8 cellular contexts compared by ENCODE assay signal in the genomic region with DNA sequence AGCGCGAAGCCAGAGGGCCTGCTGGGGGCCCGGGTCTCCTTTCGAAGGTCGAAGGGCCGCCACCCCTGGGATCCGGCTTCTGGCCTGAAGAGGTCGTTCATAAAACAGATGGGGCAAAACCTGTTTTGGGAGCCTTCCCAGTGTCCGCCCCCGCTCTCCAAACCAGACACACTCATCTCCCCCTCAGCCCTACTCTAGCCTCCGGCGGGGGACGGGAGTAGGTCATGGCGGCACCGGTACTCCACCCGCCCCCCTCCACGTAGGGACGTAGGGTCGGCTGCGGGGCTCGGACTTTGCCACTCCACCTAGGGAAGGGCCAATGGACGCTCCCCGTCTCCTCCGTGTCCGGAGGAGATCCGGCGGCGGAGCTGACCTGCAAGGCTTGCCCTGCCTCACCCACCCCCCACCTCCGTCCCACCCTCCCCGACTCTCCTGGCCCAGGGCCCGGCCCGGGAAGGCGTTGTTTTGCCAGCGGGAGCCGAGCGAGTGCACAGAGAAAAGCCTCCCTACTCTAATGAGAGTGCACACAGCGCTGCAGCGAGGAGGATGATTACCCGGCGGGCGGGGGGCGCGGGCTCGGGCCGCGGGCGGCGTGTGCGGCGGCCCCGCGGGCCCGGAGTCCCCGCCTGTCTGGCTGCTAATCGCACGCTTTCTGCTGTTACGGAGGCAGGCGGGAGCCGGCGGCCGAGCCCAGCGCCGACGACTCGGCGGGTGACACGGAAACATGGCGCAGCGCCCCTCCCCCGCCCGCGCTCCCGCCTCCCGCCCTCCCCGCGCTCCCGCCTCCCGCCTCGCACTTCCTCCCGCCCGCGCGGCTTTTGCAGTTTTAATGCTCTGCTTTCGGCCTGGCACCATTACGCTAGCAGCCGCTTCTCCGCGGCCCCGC. TPM values are rescaled to one million over a fixed set of nuclear protein-coding genes. Genes with fewer than 3 reads are reported as not detected.
DNase-seq lines count a peak whose midpoint lies in the region; ATAC-seq, FAIRE-seq and TF ChIP-seq lines count a peak whose summit lies in the region.

No MANE protein-coding gene starts in this region.

- TF ChIP-seq POLR2A in Raji (IDR thresholded peaks at IDR 0.05; ENCODE audit: insufficient read depth, low read depth, low read length) (peak; percentile 46; the same call in 1 of the 2 replicates), heart left ventricle (IDR thresholded peaks at IDR 0.05) (peak in 1 of 2 donors; percentile 21)

- CTCF ChIA-PET in CD8-positive, alpha-beta memory T cell (lab: Charles Lee): interaction anchor here (1.4 to 1.8 kb wide), 2 partner anchors 10 to 47 kb away, joined by 3 to 6 read pairs; no protein-coding TSS in a partner anchor

- DNase-seq in CD8-positive, alpha-beta memory T cell: peak; percentile 62 to 80 (median 63)
- no peak for DNase-seq in HTR-8/SVneo (ENCODE audit: insufficient read length, low spot score)
- peak; percentile 60 to 70 for DNase-seq in activated naive CD4-positive, alpha-beta T cell treated with anti-CD3 and anti-CD28 coated beads, Interleukin-2, amount 50 U/mL, for 72 hours (ENCODE audit: low spot score in 2 of 2)
- peak; percentile 76 to 87 (median 82) for DNase-seq in heart left ventricle
- peak; percentile 91 for DNase-seq in posterior vena cava (ENCODE audit: low spot score)

- peak overlapping the region; percentile 51 for H3K4me3 ChIP-seq in CD8-positive, alpha-beta memory T cell (ENCODE audit: low read length)
- peak overlapping the region; percentile 32 to 68 (median 57) for H3K4me3 ChIP-seq in heart left ventricle

- no peaks in the 10 kb centered on the region for H3K36me3 Mint-ChIP-seq in CD8-positive, alpha-beta memory T cell
- H3K36me3 Mint-ChIP-seq in activated naive CD4-positive, alpha-beta T cell treated with anti-CD3 and anti-CD28 coated beads, Interleukin-2, amount 50 U/mL, for 72 hours: no peaks in the 10 kb centered on the region

- peak; percentile 28 to 53 for ATAC-seq in activated naive CD4-positive, alpha-beta T cell treated with anti-CD3 and anti-CD28 coated beads, Interleukin-2, amount 50 U/mL, for 72 hours
- ATAC-seq in heart left ventricle (peak; percentile 17 to 52 (median 31)), GM18868 (IDR thresholded peaks at IDR 0.05; ENCODE audit: unreplicated experiment) (no peak), HG02973 (IDR thresholded peaks at IDR 0.05; ENCODE audit: unreplicated experiment) (no peak)

- peak overlapping the region; percentile 61 for H3K27ac ChIP-seq in CD8-positive, alpha-beta memory T cell (ENCODE audit: low read depth, low read length)
- H3K27ac ChIP-seq in heart left ventricle: peak overlapping the region; percentile 71 to 97 (median 90)

- FAIRE-seq in HTR-8/SVneo (lab: Jason Lieb, UNC): peak; percentile 4

- H3K4me1 Mint-ChIP-seq in CD8-positive, alpha-beta memory T cell: peaks cover 10 to 14% (median 10%) of the 10 kb centered on the region in 3 donors

- intact Hi-C loops in heart left ventricle (cut with DNase I) (loop anchor here in 9 of 10 donors (1.0 to 10.0 kb wide), 9 partner anchors 41 to 1304 kb away; partner anchors contain the start of gene MID1IP1 (in 1 of the 9)), posterior vena cava (cut with DNase I) (loop anchor here (5.0 to 10.0 kb wide), 2 partner anchors 41 to 49 kb away; no protein-coding TSS in a partner anchor)

- POLR2A ChIA-PET in CD8-positive, alpha-beta memory T cell (lab: Charles Lee): interaction anchor here (1.2 kb wide), 1 partner anchor 9 kb away, joined by 3 read pairs; no protein-coding TSS in a partner anchor

- H3K27ac Mint-ChIP-seq in CD8-positive, alpha-beta memory T cell: peak overlapping the region in 6 of 8 donors; percentile 13 to 86 (median 73)
- H3K27ac Mint-ChIP-seq in activated naive CD4-positive, alpha-beta T cell treated with anti-CD3 and anti-CD28 coated beads, Interleukin-2, amount 50 U/mL, for 72 hours: peak overlapping the region; percentile 70 to 72

- peaks cover 0 to 2% (median 0%) of the 10 kb centered on the region in 5 donors for H3K9me3 Mint-ChIP-seq in CD8-positive, alpha-beta memory T cell
- no peaks in the 10 kb centered on the region for H3K9me3 Mint-ChIP-seq in activated naive CD4-positive, alpha-beta T cell treated with anti-CD3 and anti-CD28 coated beads, Interleukin-2, amount 50 U/mL, for 72 hours

- peak overlapping the region; percentile 83 to 92 (median 88) for H3K4me3 Mint-ChIP-seq in CD8-positive, alpha-beta memory T cell

- TF ChIP-seq CTCF in heart left ventricle (IDR thresholded peaks at IDR 0.05): no peak

- WGBS in heart left ventricle, 4 donors: 0 to 5% (median 2%) methylated on average over 26 to 88 of the region's 89 CpGs

- peaks cover 4% of the 10 kb centered on the region for H3K4me1 ChIP-seq in CD8-positive, alpha-beta memory T cell (ENCODE audit: insufficient read depth, low read length)
- peaks cover 0 to 63% (median 21%) of the 10 kb centered on the region in 12 donors for H3K4me1 ChIP-seq in heart left ventricle

- H3K27me3 ChIP-seq in CD8-positive, alpha-beta memory T cell (ENCODE audit: insufficient read depth, low read length, poor library complexity, severe bottlenecking): no peaks in the 10 kb centered on the region
- peaks cover 0 to 98% (median 0%) of the 10 kb centered on the region in 9 donors for H3K27me3 ChIP-seq in heart left ventricle

- peaks cover 0 to 37% of the 10 kb centered on the region in 2 donors for H3K27me3 Mint-ChIP-seq in CD8-positive, alpha-beta memory T cell

- H3K36me3 ChIP-seq in CD8-positive, alpha-beta memory T cell (ENCODE audit: insufficient read depth, low read length): no peaks in the 10 kb centered on the region
- no peaks in the 10 kb centered on the region for H3K36me3 ChIP-seq in heart left ventricle

- H3K9me3 ChIP-seq in CD8-positive, alpha-beta memory T cell (ENCODE audit: low read length): no peaks in the 10 kb centered on the region
- H3K9me3 ChIP-seq in heart left ventricle: no peaks in the 10 kb centered on the region

RNA-seq across cellular contexts. Expression of gene BCOR, which starts 8.3 kb away (rescaled TPM):
- 10 to 100 TPM; 62.6 to 67.7 TPM for total RNA-seq in CD8-positive, alpha-beta memory T cell
- polyA plus RNA-seq in CD8-positive, alpha-beta memory T cell: 7.2 TPM
- total RNA-seq in activated naive CD4-positive, alpha-beta T cell treated with anti-CD3 and anti-CD28 coated beads, Interleukin-2, amount 50 U/mL, for 72 hours: 10 to 100 TPM; 46.9 to 48.3 TPM
- total RNA-seq in heart left ventricle (10 to 100 TPM; 11.3 to 40.1 (median 19.5) TPM), posterior vena cava (10 to 100 TPM; 22.8 to 23.7 TPM)
- 10 to 100 TPM in 1 of 2 donors, 1 to 10 TPM in 1; 6.7 to 15.5 TPM for polyA plus RNA-seq in heart left ventricle

Comparison
In these comparisons a context has a peak if more than half of its experiments do, and no peak if none do; other contexts are left out.
1. ATAC-seq: peak in activated naive CD4-positive, alpha-beta T cell treated with anti-CD3 and anti-CD28 coated beads, Interleukin-2, amount 50 U/mL, for 72 hours (2 of 2) and heart left ventricle (4 of 4); none in GM18868 (single experiment) and HG02973 (single experiment).